In the genomic region with DNA sequence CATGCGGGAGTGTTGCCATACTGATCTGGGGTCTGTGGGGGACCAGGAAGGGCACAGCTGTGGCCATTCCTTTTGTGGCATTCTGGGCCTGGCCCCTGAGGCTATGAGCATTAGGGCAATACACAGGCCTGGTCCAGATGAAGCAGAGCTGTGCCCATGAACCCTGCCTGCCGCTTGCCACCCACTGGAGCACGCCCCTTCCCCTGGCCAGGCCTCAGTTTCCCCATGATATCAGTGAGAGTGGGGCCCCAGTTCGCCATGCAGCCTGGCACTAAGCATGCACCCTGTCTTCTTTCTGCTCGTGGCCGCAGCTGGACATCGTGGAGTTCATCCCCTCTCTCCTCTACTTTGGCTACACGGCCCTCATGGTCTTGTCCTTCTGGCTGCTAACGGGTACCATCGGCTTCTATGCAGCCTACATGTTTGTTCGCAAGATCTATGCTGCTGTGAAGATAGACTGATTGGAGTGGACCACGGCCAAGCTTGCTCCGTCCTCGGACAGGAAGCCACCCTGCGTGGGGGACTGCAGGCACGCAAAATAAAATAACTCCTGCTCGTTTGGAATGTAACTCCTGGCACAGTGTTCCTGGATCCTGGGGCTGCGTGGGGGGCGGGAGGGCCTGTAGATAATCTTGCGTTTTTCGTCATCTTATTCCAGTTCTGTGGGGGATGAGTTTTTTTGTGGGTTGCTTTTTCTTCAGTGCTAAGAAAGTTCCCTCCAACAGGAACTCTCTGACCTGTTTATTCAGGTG, we compare ENCODE assay signal across 1 cellular context.
TF ChIP-seq lines count a peak whose summit lies in the region.

No MANE protein-coding gene starts in this region.

TF ChIP-seq in WTC11, 78 proteins besides CTCF, POLR2A, EP300 and RAD21 (continued from another document):
- TF ChIP-seq ZNF532 (CRISPR knock-in tag; IDR thresholded peaks at IDR 0.05; ENCODE audit: borderline replicate concordance) (no peak), HMGXB4 (CRISPR knock-in tag; IDR thresholded peaks at IDR 0.05) (no peak), USF1 (CRISPR knock-in tag; IDR thresholded peaks at IDR 0.05) (no peak)
